Comparison of ENCODE assay signal across 13 cellular contexts in genomic region chr3:155026999-155027591, GRCh38. TPM values are rescaled to one million over a fixed set of nuclear protein-coding genes. Genes with fewer than 3 reads are reported as not detected.
DNase-seq lines count a peak whose midpoint lies in the region; ATAC-seq and TF ChIP-seq lines count a peak whose summit lies in the region.
"Had no signal": no experiment of that assay in that cellular context is flagged by ENCODE, and none has a peak within 500 bp of the region (broad histone marks: within the 10 kb centered on the region; RNA-seq: fewer than 3 reads in every experiment).

No MANE protein-coding gene starts in this region.

- H3K79me2 ChIP-seq in GM23248 (ENCODE audit: insufficient read depth) (no peaks in the 10 kb centered on the region), OCI-LY1 (ENCODE audit: insufficient read depth, low read length) (no peaks in the 10 kb centered on the region)

- WGBS in GM23248 (ENCODE audit: low coverage in 1 of 2, low lambda C conversion rate in 2 of 2, missing lambda C conversion rate in 2 of 2), 2 experiments, result 40 to 45% methylated on average over 2 of the region's 2 CpGs

- peak overlapping the region; percentile 75 for H3K27ac ChIP-seq in GM23248
- no peak overlapping the region for H3K27ac ChIP-seq in OCI-LY1 (ENCODE audit: low read depth, low read length, poor library complexity, severe bottlenecking)
- H3K27ac ChIP-seq: body of pancreas, KMS-11 had no signal

- H3K9me3 ChIP-seq in GM23248 (ENCODE audit: low read depth) (no peaks in the 10 kb centered on the region), OCI-LY1 (ENCODE audit: low read length) (peaks cover 4% of the 10 kb centered on the region; the same call in 1 of the 2 replicates)
- H3K9me3 ChIP-seq: body of pancreas had no signal

- H3K4me3 ChIP-seq in GM23248 (peak overlapping the region; percentile 14), OCI-LY1 (ENCODE audit: low read depth, low read length, poor library complexity, severe bottlenecking) (no peak overlapping the region), skeletal muscle cell (ENCODE audit: low read depth, low read length) (no peak overlapping the region)
- H3K4me3 ChIP-seq: body of pancreas, heart right ventricle had no signal

- in situ Hi-C loops in GM23248 (cut with MboI), result no loop called here

- peaks cover 35% of the 10 kb centered on the region; the same call in 1 of the 2 replicates for H3F3A ChIP-seq in GM23248 (ENCODE audit: insufficient read depth)
- H3F3A ChIP-seq in OCI-LY1 (ENCODE audit: insufficient read depth, low read length), result no peaks in the 10 kb centered on the region

- no peaks in the 10 kb centered on the region for H3K36me3 ChIP-seq in GM23248 (ENCODE audit: low read depth)
- no peaks in the 10 kb centered on the region; the same call in 1 of the 2 replicates for H3K36me3 ChIP-seq in OCI-LY1 (ENCODE audit: insufficient read depth, low read length)
- H3K36me3 ChIP-seq: heart right ventricle had no signal

- H2AFZ ChIP-seq in GM23248 (peak overlapping the region; percentile 79), OCI-LY1 (ENCODE audit: low read length) (peak overlapping the region; percentile 2; the same call in 1 of the 2 replicates)

- DNase-seq in GM23248, result peak; percentile 67
- peak; percentile 86 for DNase-seq in fibroblast of gingiva (ENCODE audit: low read depth)
- peak; percentile 76 for DNase-seq in skeletal muscle cell (ENCODE audit: low read depth)
- no peak for DNase-seq in NCI-H524 (lab: John Stamatoyannopoulos, UW)
- DNase-seq: activated CD4-positive, alpha-beta T cell treated with anti-CD3 and anti-CD28 coated beads, Interleukin-2, amount 50 U/mL, for 4 hours; body of pancreas; heart right ventricle; RPMI8226 had no signal

- H3K9ac ChIP-seq in GM23248 (peak overlapping the region; percentile 40), OCI-LY1 (ENCODE audit: low read length) (no peak overlapping the region)
- H3K9ac ChIP-seq: KMS-11 had no signal

- ATAC-seq in HG03354 (IDR thresholded peaks at IDR 0.05; ENCODE audit: poor library complexity, severe bottlenecking, unreplicated experiment) (no peak), HG02852 (IDR thresholded peaks at IDR 0.05; ENCODE audit: unreplicated experiment) (no peak), GM19023 (IDR thresholded peaks at IDR 0.05; ENCODE audit: unreplicated experiment) (no peak)
- ATAC-seq: body of pancreas, heart right ventricle had no signal

- H3K27me3 ChIP-seq in GM23248 (replicated peaks; ENCODE audit: insufficient read depth), result no peaks in the 10 kb centered on the region
- no peaks in the 10 kb centered on the region for H3K27me3 ChIP-seq in OCI-LY1 (ENCODE audit: insufficient read depth, low read length)
- H3K27me3 ChIP-seq: body of pancreas, heart right ventricle had no signal

- no peak for TF ChIP-seq CTCF in OCI-LY1 (IDR thresholded peaks at IDR 0.05; ENCODE audit: low read length)

- H3K4me2 ChIP-seq in GM23248 (ENCODE audit: unreplicated experiment) (peak overlapping the region; percentile 43), OCI-LY1 (ENCODE audit: low read length) (no peak overlapping the region)
- H3K4me2 ChIP-seq: KMS-11 had no signal

- H3K4me1 ChIP-seq in GM23248 (ENCODE audit: insufficient read depth), result peaks cover 39% of the 10 kb centered on the region
- no peaks in the 10 kb centered on the region for H3K4me1 ChIP-seq in OCI-LY1 (ENCODE audit: insufficient read depth, low read length, severe bottlenecking)
- H3K4me1 ChIP-seq: body of pancreas had no signal

- H3K9me2 ChIP-seq in GM23248 (ENCODE audit: insufficient read depth) (no peaks in the 10 kb centered on the region), OCI-LY1 (ENCODE audit: low read depth, low read length) (no peaks in the 10 kb centered on the region)

- H4K20me1 ChIP-seq in GM23248 (ENCODE audit: insufficient read depth) (no peaks in the 10 kb centered on the region), OCI-LY1 (ENCODE audit: insufficient read depth, low read length) (no peaks in the 10 kb centered on the region)

RNA-seq across cellular contexts. Expression of gene MME, which starts 53.0 kb away (rescaled TPM):
- 204 and 302 TPM in 2 replicates for total RNA-seq in GM23248 (2014; rRNA removed; shearing (Covaris generic))
- 82.3 and 88.5 TPM in 2 replicates for polyA plus RNA-seq in GM23248 (2016; fragmentation: Nextera tagmentation; extraction: Ambion mirVana)

Comparison
In these comparisons a context has a peak if more than half of its experiments do, and no peak if none do; other contexts are left out.
1. DNase-seq: peak in GM23248 (single experiment), fibroblast of gingiva (single experiment) and skeletal muscle cell (single experiment); none in NCI-H524 (0 of 2).